In genomic region chr6:64217721-64218603, GRCh38 we compare ENCODE assay signal across 15 cellular contexts.
DNase-seq lines count a peak whose midpoint lies in the region; ATAC-seq, FAIRE-seq and TF ChIP-seq lines count a peak whose summit lies in the region.
"Had no signal": no experiment of that assay in that cellular context is flagged by ENCODE, and none has a peak within 500 bp of the region (broad histone marks: within the 10 kb centered on the region; RNA-seq: fewer than 3 reads in every experiment).

No MANE protein-coding gene starts in this region.

- FAIRE-seq in bronchial epithelial cell (lab: Jason Lieb, UNC) (no peak), GM19239 (lab: Jason Lieb, UNC) (no peak)
- FAIRE-seq: H1, keratinocyte had no signal

- POLR2A ChIA-PET in MCF 10A (lab: Yijun Ruan, JAX), result interaction anchor here (0.6 kb wide), 1 partner anchor 9 kb away, joined by 3 read pairs; no protein-coding TSS in a partner anchor

- no peak overlapping the region for H3K9ac ChIP-seq in mammary epithelial cell (ENCODE audit: insufficient read depth, low read length)

- H3K36me3 Mint-ChIP-seq in MCF 10A (ENCODE audit: insufficient read depth, unreplicated experiment), result no peaks in the 10 kb centered on the region
- H3K36me3 Mint-ChIP-seq: activated naive CD4-positive, alpha-beta T cell treated with anti-CD3 and anti-CD28 coated beads, Interleukin-2, amount 50 U/mL, for 24 hours had no signal

- dilution Hi-C loops in mammary epithelial cell (cut with HindIII; ENCODE audit: low sequenced_read_pairs), result no loop called here

- intact Hi-C loops in MCF 10A (cut with micrococcal nuclease), result no loop called here
- intact Hi-C loops in mammary epithelial cell (cut with micrococcal nuclease), result no loop called here
- intact Hi-C loops in testis (cut with DNase I; ENCODE audit: low total_unique reads), result no loop called here

- H3K27ac Mint-ChIP-seq in MCF 10A (ENCODE audit: low read depth, unreplicated experiment), result no peak overlapping the region
- H3K27ac Mint-ChIP-seq: activated naive CD4-positive, alpha-beta T cell treated with anti-CD3 and anti-CD28 coated beads, Interleukin-2, amount 50 U/mL, for 24 hours had no signal

- H3K79me2 ChIP-seq in mammary epithelial cell (ENCODE audit: insufficient read depth, low read length), result no peaks in the 10 kb centered on the region

- BruUV-seq in MCF 10A (replicated peaks; lab: Mats Ljungman, UMichigan), result no TSS peak
- no TSS peak for BruUV-seq in mammary epithelial cell (replicated peaks; lab: Mats Ljungman, UMichigan)

- H2AFZ ChIP-seq in mammary epithelial cell (ENCODE audit: low read depth, low read length), result no peak overlapping the region

- CTCF ChIA-PET in MCF 10A (lab: Yijun Ruan, JAX), result interaction anchor here (0.6 kb wide), 1 partner anchor 34 kb away, joined by 3 read pairs; no protein-coding TSS in a partner anchor
- CTCF ChIA-PET in mammary epithelial cell (lab: Charles Lee; ENCODE audit: low non-redundant PET), result no interaction called here

- TF ChIP-seq CTCF in MCF 10A (IDR thresholded peaks at IDR 0.05; ENCODE audit: unreplicated experiment) (no peak), mammary epithelial cell (conservative IDR thresholded peaks at IDR 0.05 in 1 of 2, IDR thresholded peaks at IDR 0.05 in 1 of 2; ENCODE audit: extremely low read depth in 1 of 2, insufficient read depth in 1 of 2, low read depth in 1 of 2, low read length in 2 of 2) (no peak), bronchial epithelial cell (IDR thresholded peaks at IDR 0.05; ENCODE audit: insufficient read depth, low read length, severe bottlenecking) (no peak), testis (IDR thresholded peaks at IDR 0.05) (no peak), Peyer's patch (IDR thresholded peaks at IDR 0.05) (no peak)

- H3K27ac ChIP-seq in mammary epithelial cell (ENCODE audit: insufficient read depth, low read depth, low read length), result no peak overlapping the region
- H3K27ac ChIP-seq in testis, result peak overlapping the region; percentile 67 to 76
- no peak overlapping the region for H3K27ac ChIP-seq in Peyer's patch
- H3K27ac ChIP-seq: 22Rv1, transverse colon had no signal

- DNase-seq in MCF 10A (ENCODE audit: unreplicated experiment) (peak; percentile 13), mammary epithelial cell (no peak), bronchial epithelial cell (ENCODE audit: low read depth) (peak; percentile 24), testis (peak; percentile 32), SKM-1 treated with dmso at 0.1 percent for 144 hours (lab: John Stamatoyannopoulos, UW; ENCODE audit: unreplicated experiment) (no peak), Peyer's patch (no peak), GM19239 (ENCODE audit: insufficient read length, low spot score) (no peak)
- DNase-seq: NCI-H187 treated with DMSO at 0.1 percent for 48 hours, occipital lobe, transverse colon had no signal

- H4K20me1 ChIP-seq in mammary epithelial cell (ENCODE audit: insufficient read depth, low read length), result no peaks in the 10 kb centered on the region

- no peaks in the 10 kb centered on the region for H3K27me3 Mint-ChIP-seq in MCF 10A (ENCODE audit: insufficient read depth, unreplicated experiment)
- H3K27me3 Mint-ChIP-seq: activated naive CD4-positive, alpha-beta T cell treated with anti-CD3 and anti-CD28 coated beads, Interleukin-2, amount 50 U/mL, for 24 hours had no signal

- H3K4me2 ChIP-seq in mammary epithelial cell (ENCODE audit: insufficient read depth, low read depth, low read length), result no peak overlapping the region

- ATAC-seq in HG03039 (IDR thresholded peaks at IDR 0.05; ENCODE audit: unreplicated experiment), result peak; percentile 60

- H3K36me3 ChIP-seq in mammary epithelial cell (ENCODE audit: insufficient read depth, low read length) (no peaks in the 10 kb centered on the region), bronchial epithelial cell (ENCODE audit: control insufficient read depth, insufficient read depth, low read length) (no peaks in the 10 kb centered on the region), testis (ENCODE audit: low read depth, missing control alignments) (no peaks in the 10 kb centered on the region), Peyer's patch (no peaks in the 10 kb centered on the region)
- H3K36me3 ChIP-seq: transverse colon had no signal

- H3K4me3 Mint-ChIP-seq in MCF 10A (ENCODE audit: unreplicated experiment), result no peak overlapping the region
- H3K4me3 Mint-ChIP-seq: activated naive CD4-positive, alpha-beta T cell treated with anti-CD3 and anti-CD28 coated beads, Interleukin-2, amount 50 U/mL, for 24 hours had no signal

- peaks cover 14% of the 10 kb centered on the region for H3K4me1 Mint-ChIP-seq in MCF 10A (ENCODE audit: insufficient read depth, unreplicated experiment)
- H3K4me1 Mint-ChIP-seq: activated naive CD4-positive, alpha-beta T cell treated with anti-CD3 and anti-CD28 coated beads, Interleukin-2, amount 50 U/mL, for 24 hours had no signal

- H3K4me1 ChIP-seq in mammary epithelial cell (ENCODE audit: insufficient read depth, low read length) (no peaks in the 10 kb centered on the region), testis (no peaks in the 10 kb centered on the region), Peyer's patch (no peaks in the 10 kb centered on the region)
- H3K4me1 ChIP-seq: transverse colon had no signal

- no peaks in the 10 kb centered on the region for H3K9me3 Mint-ChIP-seq in MCF 10A (ENCODE audit: unreplicated experiment)
- H3K9me3 Mint-ChIP-seq: activated naive CD4-positive, alpha-beta T cell treated with anti-CD3 and anti-CD28 coated beads, Interleukin-2, amount 50 U/mL, for 24 hours had no signal

- H3K27me3 ChIP-seq in mammary epithelial cell (ENCODE audit: insufficient read depth, low read length), result no peaks in the 10 kb centered on the region
- H3K27me3 ChIP-seq in bronchial epithelial cell (ENCODE audit: control insufficient read depth, insufficient read depth, low read length), result no peaks in the 10 kb centered on the region
- H3K27me3 ChIP-seq in testis, result no peaks in the 10 kb centered on the region
- no peaks in the 10 kb centered on the region for H3K27me3 ChIP-seq in Peyer's patch
- H3K27me3 ChIP-seq: transverse colon had no signal

- WGBS in mammary epithelial cell (ENCODE audit: low coverage, missing lambda C conversion rate), result 60% methylated on average over 1 of the region's 1 CpG
- 23 to 45% methylated on average over 1 of the region's 1 CpG for WGBS in testis, 2 donors

- H3K4me3 ChIP-seq in mammary epithelial cell (replicated peaks in 1 of 3; ENCODE audit: insufficient read depth in 1 of 3, low read depth in 2 of 3, low read length in 3 of 3) (no peak overlapping the region), bronchial epithelial cell (ENCODE audit: low read depth, low read length) (no peak overlapping the region), testis (no peak overlapping the region), Peyer's patch (no peak overlapping the region)
- H3K4me3 ChIP-seq: transverse colon had no signal

- no peak for TF ChIP-seq POLR2A in testis (IDR thresholded peaks at IDR 0.05)
- TF ChIP-seq POLR2A in Peyer's patch (IDR thresholded peaks at IDR 0.05), result no peak

- in situ Hi-C loops in mammary epithelial cell (cut with MboI; ENCODE audit: low sequenced_read_pairs in 2 of 2), result no loop called here

- H3K9me3 ChIP-seq in mammary epithelial cell (replicated peaks; ENCODE audit: insufficient read depth, low read length) (no peaks in the 10 kb centered on the region), testis (no peaks in the 10 kb centered on the region), Peyer's patch (no peaks in the 10 kb centered on the region)
- H3K9me3 ChIP-seq: transverse colon had no signal

Comparison
In these comparisons a context has a peak if more than half of its experiments do, and no peak if none do; other contexts are left out.
1. DNase-seq: peak in MCF 10A (single experiment), bronchial epithelial cell (single experiment) and testis (single experiment); none in mammary epithelial cell (single experiment), SKM-1 treated with dmso at 0.1 percent for 144 hours (single experiment), Peyer's patch (0 of 3) and GM19239 (single experiment).
2. H3K27ac ChIP-seq: peak in testis (2 of 2); none in mammary epithelial cell (single experiment) and Peyer's patch (0 of 4).